In genomic region chr6:129663531-129663930, GRCh38 we compare ENCODE assay signal across 14 cellular contexts. TPM values are rescaled to one million over a fixed set of nuclear protein-coding genes. Genes with fewer than 3 reads are reported as not detected.
DNase-seq lines count a peak whose midpoint lies in the region; ATAC-seq and TF ChIP-seq lines count a peak whose summit lies in the region.
"Had no signal": no experiment of that assay in that cellular context is flagged by ENCODE, and none has a peak within 500 bp of the region (broad histone marks: within the 10 kb centered on the region; RNA-seq: fewer than 3 reads in every experiment).

No MANE protein-coding gene starts in this region.

- H3K4me3 ChIP-seq in Panc1 (ENCODE audit: low read depth in 2 of 2, low read length in 2 of 2): no peak overlapping the region
- H3K4me3 ChIP-seq: MG63 had no signal

- H3K27me3 Mint-ChIP-seq in progenitor cell of endocrine pancreas: no peaks in the 10 kb centered on the region

- no TSS peak for BruUV-seq in Panc1 (replicated peaks; lab: Mats Ljungman, UMichigan)

- H3K27ac Mint-ChIP-seq in progenitor cell of endocrine pancreas: peak overlapping the region; percentile 11

- H3K36me3 Mint-ChIP-seq in progenitor cell of endocrine pancreas (ENCODE audit: insufficient read depth): peaks cover 4% of the 10 kb centered on the region

- peaks cover 3% of the 10 kb centered on the region for H3K9me3 Mint-ChIP-seq in progenitor cell of endocrine pancreas (ENCODE audit: low read depth)

- ATAC-seq in HG02870 (IDR thresholded peaks at IDR 0.05; ENCODE audit: unreplicated experiment): peak; percentile 0
- ATAC-seq in Panc1: no peak
- ATAC-seq in GM18519 (IDR thresholded peaks at IDR 0.05; ENCODE audit: low FRiP score, unreplicated experiment): no peak
- no peak for ATAC-seq in HG02981 (IDR thresholded peaks at IDR 0.05; ENCODE audit: unreplicated experiment)

- peak overlapping the region; percentile 44; the same call in 1 of the 2 replicates for H3K27ac ChIP-seq in Panc1 (ENCODE audit: low read length)

- CTCF ChIA-PET in Panc1 (lab: Charles Lee): no interaction called here

- intact Hi-C loops in Panc1 (cut with micrococcal nuclease; ENCODE audit: unreplicated experiment): no loop called here

- POLR2A ChIA-PET in Panc1 (lab: Charles Lee): interaction anchor here (0.6 kb wide), 1 partner anchor 9 kb away, joined by 5 read pairs; no protein-coding TSS in a partner anchor

- TF ChIP-seq CTCF in Panc1 (IDR thresholded peaks at IDR 0.05): no peak
- TF ChIP-seq CTCF in progenitor cell of endocrine pancreas (IDR thresholded peaks at IDR 0.05; ENCODE audit: unreplicated experiment): peak; percentile 10

- H3K4me3 Mint-ChIP-seq in progenitor cell of endocrine pancreas (ENCODE audit: low read depth): no peak overlapping the region

- in situ Hi-C loops in Panc1 (cut with HindIII; ENCODE audit: low pct_unique_long_range_greater_than_20kb, low sequenced_read_pairs): no loop called here

- H3K4me1 Mint-ChIP-seq in progenitor cell of endocrine pancreas (ENCODE audit: low read depth): peaks cover 30% of the 10 kb centered on the region

- no peak for DNase-seq in Panc1 (ENCODE audit: low read depth, low spot score)
- DNase-seq in erythroblast (lab: John Stamatoyannopoulos, UW): peak; percentile 54 to 61
- DNase-seq in progenitor cell of endocrine pancreas (ENCODE audit: low spot score, unreplicated experiment): no peak
- DNase-seq in GM03348 (ENCODE audit: low spot score): no peak
- DNase-seq: HCEC 1CT, KBM-7, MG63, NCI-H1092 treated with DMSO at 0.1 percent for 48 hours, NCI-H187, NCI-H2171, SHP77 had no signal

- no peaks in the 10 kb centered on the region for H3K9me3 ChIP-seq in Panc1 (ENCODE audit: control insufficient read depth, insufficient read depth, low read depth, low read length)
- H3K9me3 ChIP-seq: MG63 had no signal

- H3K36me3 ChIP-seq in Panc1 (ENCODE audit: control insufficient read depth, insufficient read depth, low read length): no peaks in the 10 kb centered on the region
- H3K36me3 ChIP-seq: MG63 had no signal

- no peaks in the 10 kb centered on the region for H3K27me3 ChIP-seq in Panc1 (ENCODE audit: control insufficient read depth, insufficient read depth, low read length)
- H3K27me3 ChIP-seq: MG63 had no signal

- no peak for TF ChIP-seq POLR2A in erythroblast (IDR thresholded peaks at IDR 0.05; ENCODE audit: low read length)

- H3K4me1 ChIP-seq in Panc1 (ENCODE audit: control insufficient read depth, insufficient read depth, low read length): peaks cover 20% of the 10 kb centered on the region

RNA-seq across cellular contexts. Expression of gene ARHGAP18, which starts 46.4 kb away (rescaled TPM):
- total RNA-seq in Panc1 (2021; ENCODE audit: unreplicated experiment) (11.6 TPM), progenitor cell of endocrine pancreas (24.9 and 26.9 TPM in 2 replicates)
- polyA plus RNA-seq in Panc1 (2012; ENCODE audit: insufficient read length): 1.6 TPM

Comparison
In these comparisons a context has a peak if more than half of its experiments do, and no peak if none do; other contexts are left out.
1. DNase-seq: peak in erythroblast (2 of 2); none in Panc1 (single experiment), progenitor cell of endocrine pancreas (single experiment) and GM03348 (single experiment).